10 cellular contexts compared by ENCODE assay signal in the genomic region with DNA sequence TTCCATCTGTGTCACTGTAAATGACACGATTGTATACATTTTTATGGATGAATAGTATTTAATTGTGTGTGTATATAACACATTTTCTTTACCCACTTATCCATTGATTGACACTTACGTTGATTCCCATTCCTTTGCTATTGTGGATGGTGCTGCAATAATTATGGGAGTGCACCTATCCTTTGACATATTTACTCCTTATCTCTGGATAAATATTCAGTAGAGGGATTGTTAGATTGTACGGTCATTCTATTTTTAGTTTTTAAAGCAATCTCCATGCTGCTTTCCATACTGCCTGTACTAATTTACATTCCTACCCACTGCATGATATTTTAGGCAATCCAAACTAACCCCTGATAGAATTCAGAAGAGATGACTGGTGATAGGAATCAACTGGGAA.
"Had no signal": no experiment of that assay in that cellular context is flagged by ENCODE, and none has a peak within 500 bp of the region (broad histone marks: within the 10 kb centered on the region; RNA-seq: fewer than 3 reads in every experiment).

No MANE protein-coding gene starts in this region.

- H3K36me3 ChIP-seq: HAP-1 had no signal

- DNase-seq: GM23248, GOT3, H7, HFFc6, IMR-90, KG1 had no signal

- H3K27ac ChIP-seq: GM23248, HL-60 had no signal

- H3K27ac Mint-ChIP-seq: HFFc6 had no signal

- H3K4me3 Mint-ChIP-seq: HFFc6 had no signal

- H3K9me3 ChIP-seq: HAP-1 had no signal

- H3K4me3 ChIP-seq: GM23248, HAP-1, K562 had no signal

- ATAC-seq: HCT116, K562 had no signal
